ENCODE assay signal across 7 cellular contexts in genomic region chr9:20658246-20658667, GRCh38. TPM values are rescaled to one million over a fixed set of nuclear protein-coding genes. Genes with fewer than 3 reads are reported as not detected.
DNase-seq lines count a peak whose midpoint lies in the region; ATAC-seq, FAIRE-seq and TF ChIP-seq lines count a peak whose summit lies in the region.
"Not testable (repeated sequence)": the region's sequence is repeated elsewhere in the genome, so short reads cannot be mapped to it uniquely, and the experiment has no call there.

No MANE protein-coding gene starts in this region.

- peaks cover 0 to 11% of the 10 kb centered on the region in 2 experiments; a peak in 1 of 4 replicates for H3K4me1 ChIP-seq in HCT116 (ENCODE audit: control insufficient read depth in 1 of 2, insufficient read depth in 2 of 2, low read length in 2 of 2)
- peaks cover 0 to 20% (median 0%) of the 10 kb centered on the region in 12 donors for H3K4me1 ChIP-seq in heart left ventricle
- H3K4me1 ChIP-seq in mucosa of stomach (ENCODE audit: control insufficient read depth, insufficient read depth, low read length); small intestine (ENCODE audit: control insufficient read depth in 2 of 2, insufficient read depth in 1 of 2, low read depth in 1 of 2, low read length in 1 of 2): not testable (repeated sequence)

- H3K4me3 ChIP-seq in HCT116 (replicated peaks in 1 of 2; ENCODE audit: low read depth in 1 of 2, low read length in 2 of 2), result peak overlapping the region; percentile 48 to 62
- peak overlapping the region in 11 of 12 donors; percentile 37 to 77 (median 54) for H3K4me3 ChIP-seq in heart left ventricle
- peak overlapping the region; percentile 47 for H3K4me3 ChIP-seq in mucosa of stomach (ENCODE audit: low read length)
- H3K4me3 ChIP-seq in small intestine (ENCODE audit: low read depth in 1 of 2, low read length in 2 of 2), result peak overlapping the region in 1 of 2 donors; percentile 39

- H3K4me2 ChIP-seq in HCT116 (ENCODE audit: low read length), result peak overlapping the region; percentile 80

- H3K27ac ChIP-seq in HCT116 (ENCODE audit: low read depth, low read length) (peak overlapping the region; percentile 68), heart left ventricle (peak overlapping the region in 5 of 12 donors; percentile 5 to 61 (median 41)), small intestine (ENCODE audit: low read depth in 1 of 2, low read length in 1 of 2) (peak overlapping the region; percentile 20 to 34)

- H3K27me3 ChIP-seq in HCT116 (ENCODE audit: insufficient read depth, low read length); heart left ventricle; mucosa of stomach (ENCODE audit: control insufficient read depth, insufficient read depth, low read length); small intestine (ENCODE audit: control insufficient read depth in 2 of 2, insufficient read depth in 2 of 2, low read length in 2 of 2): not testable (repeated sequence)

- H3K9ac ChIP-seq in HCT116 (ENCODE audit: low read length) (peak overlapping the region; percentile 44), mucosa of stomach (ENCODE audit: low read length) (peak overlapping the region; percentile 58)

- not testable (repeated sequence) for H3K27me3 Mint-ChIP-seq in activated T-helper 1 cell treated with anti-CD3 and anti-CD28 coated beads, Interleukin-12 subunit alpha, Interleukin-12 subunit beta, Interleukin-2, Interleukin-4 antibody, amounts not matched to agents 30 ng/mL and 10 ng/mL and 1 ng/mL, durations not matched to agents 14 hours and 24 hours and 36 hours (ENCODE audit: insufficient read depth); chondrocyte (ENCODE audit: low read depth)

- H3K9me3 Mint-ChIP-seq in activated T-helper 1 cell treated with anti-CD3 and anti-CD28 coated beads, Interleukin-12 subunit alpha, Interleukin-12 subunit beta, Interleukin-2, Interleukin-4 antibody, amounts not matched to agents 30 ng/mL and 10 ng/mL and 1 ng/mL, durations not matched to agents 14 hours and 24 hours and 36 hours, result not testable (repeated sequence)
- peaks cover 13% of the 10 kb centered on the region for H3K9me3 Mint-ChIP-seq in chondrocyte (ENCODE audit: low read depth)

- H3K79me2 ChIP-seq in HCT116 (ENCODE audit: insufficient read depth, low read length), result not testable (repeated sequence)

- not testable (repeated sequence) for FAIRE-seq in small intestine (lab: Jason Lieb, UNC)

- not testable (repeated sequence) for BruUV-seq in HCT116 (replicated peaks; lab: Mats Ljungman, UMichigan)

- TF ChIP-seq RAD21 in HCT116 (IDR thresholded peaks at IDR 0.05; ENCODE audit: low read depth), result not testable (repeated sequence)

- peak; percentile 47 for ATAC-seq in HCT116
- not testable (repeated sequence) for ATAC-seq in heart left ventricle

- RAD21 ChIA-PET in HCT116 (lab: Charles Lee; ENCODE audit: low non-redundant PET in 1 of 2, low total read pairs in 2 of 2, uncharacterized antibody in 2 of 2, unreplicated experiment in 2 of 2), result interaction anchor here in 1 of 2 experiments (0.8 kb wide), 1 partner anchor 26 kb away, joined by 3 read pairs; the partner anchor contains the start of gene FOCAD

- not testable (repeated sequence) for H3K9me3 ChIP-seq in HCT116 (ENCODE audit: control insufficient read depth in 1 of 2, insufficient read depth in 1 of 2, low read depth in 1 of 2, low read length in 2 of 2); heart left ventricle; mucosa of stomach (ENCODE audit: control insufficient read depth, low read length); small intestine (ENCODE audit: control insufficient read depth, low read depth)

- not testable (repeated sequence) for H3K9me2 ChIP-seq in HCT116 (ENCODE audit: insufficient read depth)

- POLR2A ChIA-PET in HCT116 (lab: Charles Lee), result interaction anchor here (1.2 to 1.4 kb wide), 2 partner anchors 8 to 26 kb away, joined by 4 to 12 read pairs; partner anchors contain the start of gene FOCAD

- intact Hi-C loops in HCT116 (cut with micrococcal nuclease); heart left ventricle (cut with DNase I): not testable (repeated sequence)
- intact Hi-C loops in activated T-helper 1 cell treated with anti-CD3 and anti-CD28 coated beads, Interleukin-12 subunit alpha, Interleukin-12 subunit beta, Interleukin-2, Interleukin-4 antibody, amounts not matched to agents 30 ng/mL and 10 ng/mL and 1 ng/mL, durations not matched to agents 14 hours and 24 hours and 36 hours (cut with micrococcal nuclease), result loop anchor here (2.0 kb wide), 1 partner anchor 25 kb away; no protein-coding TSS in a partner anchor

- WGBS in heart left ventricle, 4 donors, result 27 to 80% (median 54%) methylated on average over 10 to 25 of the region's 27 CpGs
- 16 to 49% (median 33%) methylated on average over 11 to 23 of the region's 27 CpGs for WGBS in small intestine, 3 donors

- DNase-seq in HCT116 (ENCODE audit: low read depth, low spot score); chondrocyte (ENCODE audit: low spot score); heart left ventricle; small intestine: not testable (repeated sequence)
- peak; percentile 30 for DNase-seq in T follicular helper cell (ENCODE audit: low read depth)
- peak; percentile 30 for DNase-seq in activated T-helper 1 cell treated with anti-CD3 and anti-CD28 coated beads, Interleukin-12 subunit alpha, Interleukin-12 subunit beta, Interleukin-2, Interleukin-4 antibody, amounts not matched to agents 30 ng/mL and 10 ng/mL and 1 ng/mL, durations not matched to agents 14 hours and 24 hours and 36 hours (ENCODE audit: low spot score)

- H3K27ac Mint-ChIP-seq in activated T-helper 1 cell treated with anti-CD3 and anti-CD28 coated beads, Interleukin-12 subunit alpha, Interleukin-12 subunit beta, Interleukin-2, Interleukin-4 antibody, amounts not matched to agents 30 ng/mL and 10 ng/mL and 1 ng/mL, durations not matched to agents 14 hours and 24 hours and 36 hours, result peak overlapping the region; percentile 71
- H3K27ac Mint-ChIP-seq in chondrocyte (ENCODE audit: unreplicated experiment), result peak overlapping the region; percentile 58

- H2AFZ ChIP-seq in HCT116 (ENCODE audit: low read depth, low read length, poor library complexity, severe bottlenecking), result not testable (repeated sequence)

- not testable (repeated sequence) for TF ChIP-seq CTCF in HCT116 (IDR thresholded peaks at IDR 0.05 in 2 of 3, conservative IDR thresholded peaks at IDR 0.05 in 1 of 3; ENCODE audit: borderline replicate concordance in 1 of 3, insufficient read depth in 1 of 3, low read depth in 2 of 3, low read length in 2 of 3); chondrocyte (IDR thresholded peaks at IDR 0.05); heart left ventricle (IDR thresholded peaks at IDR 0.05)

- not testable (repeated sequence) for H3K36me3 Mint-ChIP-seq in activated T-helper 1 cell treated with anti-CD3 and anti-CD28 coated beads, Interleukin-12 subunit alpha, Interleukin-12 subunit beta, Interleukin-2, Interleukin-4 antibody, amounts not matched to agents 30 ng/mL and 10 ng/mL and 1 ng/mL, durations not matched to agents 14 hours and 24 hours and 36 hours (ENCODE audit: low read depth); chondrocyte (ENCODE audit: low read depth)

- not testable (repeated sequence) for H3K4me3 Mint-ChIP-seq in activated T-helper 1 cell treated with anti-CD3 and anti-CD28 coated beads, Interleukin-12 subunit alpha, Interleukin-12 subunit beta, Interleukin-2, Interleukin-4 antibody, amounts not matched to agents 30 ng/mL and 10 ng/mL and 1 ng/mL, durations not matched to agents 14 hours and 24 hours and 36 hours; chondrocyte (ENCODE audit: unreplicated experiment)

- H3K36me3 ChIP-seq in HCT116 (ENCODE audit: control insufficient read depth in 1 of 2, insufficient read depth in 2 of 2, low read length in 2 of 2); heart left ventricle; mucosa of stomach (ENCODE audit: control insufficient read depth, insufficient read depth, low read length); small intestine (ENCODE audit: control insufficient read depth in 2 of 2, insufficient read depth in 2 of 2, low read length in 2 of 2): not testable (repeated sequence)

- CTCF ChIA-PET in HCT116 (lab: Charles Lee), result interaction anchor here (0.7 kb wide), 1 partner anchor 283 kb away, joined by 3 read pairs; no protein-coding TSS in a partner anchor

- H4K20me1 ChIP-seq in HCT116 (ENCODE audit: insufficient read depth), result not testable (repeated sequence)

- not testable (repeated sequence) for H3K4me1 Mint-ChIP-seq in activated T-helper 1 cell treated with anti-CD3 and anti-CD28 coated beads, Interleukin-12 subunit alpha, Interleukin-12 subunit beta, Interleukin-2, Interleukin-4 antibody, amounts not matched to agents 30 ng/mL and 10 ng/mL and 1 ng/mL, durations not matched to agents 14 hours and 24 hours and 36 hours (ENCODE audit: low read depth); chondrocyte (ENCODE audit: low read depth)

- TF ChIP-seq POLR2A in HCT116 (IDR thresholded peaks at IDR 0.05; ENCODE audit: borderline replicate concordance, extremely low read depth, insufficient read depth, insufficient read length); heart left ventricle (IDR thresholded peaks at IDR 0.05): not testable (repeated sequence)

RNA-seq across cellular contexts. Expression of gene FOCAD, which starts 25.8 kb away (rescaled TPM):
- 40.7 TPM for total RNA-seq in HCT116 (2021; ENCODE audit: unreplicated experiment)
- polyA plus RNA-seq in HCT116 (2012), result 21.6 and 21.7 TPM in 2 replicates
- 31.2 and 33.7 TPM in 2 replicates for total RNA-seq in activated T-helper 1 cell treated with anti-CD3 and anti-CD28 coated beads, Interleukin-12 subunit alpha, Interleukin-12 subunit beta, Interleukin-2, Interleukin-4 antibody, amounts not matched to agents 30 ng/mL and 10 ng/mL and 1 ng/mL, durations not matched to agents 14 hours and 24 hours and 36 hours
- total RNA-seq in chondrocyte, result 26.2 to 51.1 TPM (median 28.7 TPM) in 3 replicates
- 10 to 100 TPM; 25.1 to 39.5 (median 32.6) TPM for total RNA-seq in heart left ventricle
- polyA plus RNA-seq in heart left ventricle, result 10 to 100 TPM in 1 of 2 donors, 1 to 10 TPM in 1; 8.6 to 15.3 TPM
- polyA plus RNA-seq in small intestine, result 1 to 10 TPM; 3.5 to 9.7 (median 4.0) TPM

RNA-seq across cellular contexts. Expression of gene MLLT3, which starts 36.0 kb away (rescaled TPM):
- 4.3 TPM for total RNA-seq in HCT116 (2021; ENCODE audit: unreplicated experiment)
- polyA plus RNA-seq in HCT116 (2012), result 2.4 and 3.5 TPM in 2 replicates
- 33.8 and 36.4 TPM in 2 replicates for total RNA-seq in activated T-helper 1 cell treated with anti-CD3 and anti-CD28 coated beads, Interleukin-12 subunit alpha, Interleukin-12 subunit beta, Interleukin-2, Interleukin-4 antibody, amounts not matched to agents 30 ng/mL and 10 ng/mL and 1 ng/mL, durations not matched to agents 14 hours and 24 hours and 36 hours
- 7.7 to 28.9 TPM (median 9.7 TPM) in 3 replicates for total RNA-seq in chondrocyte
- total RNA-seq in heart left ventricle, result 10 to 100 TPM; 10.8 to 21.0 (median 16.5) TPM
- polyA plus RNA-seq in heart left ventricle, result 1 to 10 TPM; 7.5 to 7.9 TPM
- 10 to 100 TPM in 2 of 3 donors, 1 to 10 TPM in 1; 8.9 to 14.9 (median 13.2) TPM for polyA plus RNA-seq in small intestine
